ENCODE assay signal across 22 cellular contexts in the genomic region with DNA sequence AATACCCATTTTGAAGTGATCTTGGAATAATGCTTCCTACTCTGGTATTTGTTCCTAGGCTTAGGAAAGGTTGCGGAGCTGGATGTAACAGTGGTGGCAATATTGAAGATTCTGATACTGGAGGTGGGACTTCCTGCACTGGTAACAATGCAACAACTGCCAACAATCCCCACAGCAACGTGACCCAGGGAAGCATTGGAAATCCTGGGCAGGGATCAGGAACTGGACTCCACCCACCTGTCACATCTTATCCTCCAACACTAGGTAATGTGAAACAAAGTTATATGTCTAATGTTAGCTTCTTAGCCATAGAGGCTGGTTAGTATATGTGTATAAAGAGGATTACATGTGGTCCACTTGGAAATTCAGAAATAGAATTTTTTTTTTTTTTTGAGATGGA.
"Had no signal": no experiment of that assay in that cellular context is flagged by ENCODE, and none has a peak within 500 bp of the region (broad histone marks: within the 10 kb centered on the region; RNA-seq: fewer than 3 reads in every experiment).

No MANE protein-coding gene starts in this region.

- H3K36me3 Mint-ChIP-seq: natural killer cell had no signal

- H3K4me1 Mint-ChIP-seq: neural crest cell; stimulated activated naive CD8-positive, alpha-beta T cell treated with anti-CD3 and anti-CD28 coated beads, Interleukin-15, amount 100 ng/mL, for 72 hours had no signal

- ATAC-seq: left lung; natural killer cell; sciatic nerve; stimulated activated naive B cell treated with anti-CD40 and anti-IgM and Interleukin-4, amounts not matched to agents 10 μg/mL and 1 μg/mL and 100 μg/mL, for 72 hours; stimulated activated naive CD8-positive, alpha-beta T cell treated with anti-CD3 and anti-CD28 coated beads, Interleukin-15, amount 100 ng/mL, for 72 hours; upper lobe of right lung had no signal

- H3K27ac Mint-ChIP-seq: dendritic cell treated with granulocyte-macrophage colony-stimulating factor and Interleukin-4, amounts not matched to agents 40 ng/mL and 50 ng/mL, for 4 days; endodermal cell; natural killer cell; stimulated activated naive B cell treated with anti-CD40 and anti-IgM and Interleukin-4, amounts not matched to agents 10 μg/mL and 1 μg/mL and 100 μg/mL, for 72 hours; stimulated activated naive CD8-positive, alpha-beta T cell treated with anti-CD3 and anti-CD28 coated beads, Interleukin-15, amount 100 ng/mL, for 72 hours had no signal

- H3K9me3 ChIP-seq: left lung, spleen, testis, tibial nerve, upper lobe of right lung had no signal

- H3K9me3 Mint-ChIP-seq: dendritic cell treated with granulocyte-macrophage colony-stimulating factor and Interleukin-4, amounts not matched to agents 40 ng/mL and 50 ng/mL, for 4 days; endodermal cell; natural killer cell; neural crest cell; stimulated activated naive B cell treated with anti-CD40 and anti-IgM and Interleukin-4, amounts not matched to agents 10 μg/mL and 1 μg/mL and 100 μg/mL, for 72 hours; stimulated activated naive CD8-positive, alpha-beta T cell treated with anti-CD3 and anti-CD28 coated beads, Interleukin-15, amount 100 ng/mL, for 72 hours had no signal

- DNase-seq: effector CD4-positive, alpha-beta T cell; endodermal cell; foreskin melanocyte; head of caudate nucleus; hippocampal formation; kidney glomerular epithelial cell; left lung; natural killer cell; posterior cingulate gyrus; spleen; stimulated activated CD4-positive, alpha-beta T cell treated with anti-CD3 and anti-CD28 coated beads, Interleukin-15, amount 100 ng/mL, for 24 hours; stimulated activated CD4-positive, alpha-beta T cell treated with anti-CD3 and anti-CD28 coated beads, Interleukin-1b, Interleukin-23, amount 100 ng/mL, for 48 hours; stimulated activated CD4-positive, alpha-beta T cell treated with anti-CD3 and anti-CD28 coated beads, Interleukin-4, amount 100 ng/mL, for 24 hours; stimulated activated naive B cell treated with anti-CD40 and anti-IgM and Interleukin-4, amounts not matched to agents 10 μg/mL and 1 μg/mL and 100 μg/mL, for 72 hours; stimulated activated naive CD8-positive, alpha-beta T cell treated with anti-CD3 and anti-CD28 coated beads, Interleukin-15, amount 100 ng/mL, for 72 hours; testis; upper lobe of right lung had no signal

- H3K4me1 ChIP-seq: left lung, testis, tibial nerve, upper lobe of right lung had no signal

- H3K4me3 ChIP-seq: left lung, lung, spleen, testis, tibial nerve, upper lobe of right lung had no signal

- H3K27ac ChIP-seq: left lung, spleen, testis, tibial nerve, upper lobe of right lung had no signal

- H3K27me3 Mint-ChIP-seq: dendritic cell treated with granulocyte-macrophage colony-stimulating factor and Interleukin-4, amounts not matched to agents 40 ng/mL and 50 ng/mL, for 4 days; stimulated activated naive B cell treated with anti-CD40 and anti-IgM and Interleukin-4, amounts not matched to agents 10 μg/mL and 1 μg/mL and 100 μg/mL, for 72 hours; stimulated activated naive CD8-positive, alpha-beta T cell treated with anti-CD3 and anti-CD28 coated beads, Interleukin-15, amount 100 ng/mL, for 72 hours had no signal

- H3K27me3 ChIP-seq: left lung, spleen, testis, tibial nerve, upper lobe of right lung had no signal

- H3K4me3 Mint-ChIP-seq: dendritic cell treated with granulocyte-macrophage colony-stimulating factor and Interleukin-4, amounts not matched to agents 40 ng/mL and 50 ng/mL, for 4 days; endodermal cell; natural killer cell; neural crest cell; stimulated activated naive B cell treated with anti-CD40 and anti-IgM and Interleukin-4, amounts not matched to agents 10 μg/mL and 1 μg/mL and 100 μg/mL, for 72 hours; stimulated activated naive CD8-positive, alpha-beta T cell treated with anti-CD3 and anti-CD28 coated beads, Interleukin-15, amount 100 ng/mL, for 72 hours had no signal
